12 cellular contexts compared by ENCODE assay signal in the genomic region with DNA sequence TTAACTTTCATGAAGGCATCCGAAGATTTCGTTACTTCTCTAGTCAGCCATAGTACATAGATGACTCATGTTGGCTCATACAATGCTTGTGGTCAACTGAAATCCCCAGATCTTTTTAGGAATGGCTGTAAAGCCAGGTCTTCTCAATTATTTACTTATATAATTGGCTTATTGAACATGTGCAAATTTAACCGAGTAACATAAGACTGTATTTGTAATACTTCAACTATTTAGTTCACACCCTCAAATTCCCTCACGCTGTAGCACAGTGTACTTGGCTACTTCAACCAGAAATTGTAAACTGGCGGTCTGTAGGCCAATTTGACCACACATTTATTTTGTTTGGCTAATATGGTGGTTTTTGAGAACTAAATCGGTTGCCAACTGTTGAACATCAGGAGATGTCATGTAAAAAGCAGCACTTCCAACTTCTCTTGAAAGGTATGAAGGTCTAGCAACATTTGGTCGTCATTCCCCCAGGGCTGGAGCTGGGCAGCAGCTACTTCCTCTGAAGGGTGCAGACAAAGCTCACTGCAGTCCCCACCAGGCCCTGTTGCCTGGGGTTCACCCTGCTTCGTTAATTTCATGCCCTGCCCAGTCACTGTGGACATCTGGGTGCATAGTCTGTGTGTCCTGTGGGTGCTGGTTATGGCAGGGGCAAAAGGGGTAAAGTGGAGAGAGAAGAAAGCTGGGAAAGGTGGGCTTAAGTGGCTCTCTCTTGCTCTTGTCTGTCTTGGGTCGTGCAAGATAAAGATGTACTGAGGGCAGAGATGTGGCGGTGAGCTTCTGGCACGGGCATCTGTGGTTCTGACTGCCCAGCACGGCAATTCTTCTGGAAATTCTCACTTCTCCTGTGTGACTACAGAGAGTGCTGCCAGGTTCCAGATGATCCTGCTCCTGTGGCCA. TPM values are rescaled to one million over a fixed set of nuclear protein-coding genes. Genes with fewer than 3 reads are reported as not detected.
DNase-seq lines count a peak whose midpoint lies in the region; ATAC-seq and TF ChIP-seq lines count a peak whose summit lies in the region.
"Had no signal": no experiment of that assay in that cellular context is flagged by ENCODE, and none has a peak within 500 bp of the region (broad histone marks: within the 10 kb centered on the region; RNA-seq: fewer than 3 reads in every experiment).

No MANE protein-coding gene starts in this region.

- H3T11ph ChIP-seq in H9 (ENCODE audit: low read length) = no peak overlapping the region

- H4K91ac ChIP-seq in H9 (ENCODE audit: insufficient read length, low read depth, low read length) = no peak overlapping the region

- H3K56ac ChIP-seq in H9 (ENCODE audit: insufficient read length, low read depth, low read length) = no peak overlapping the region

- H2BK12ac ChIP-seq in H9 (ENCODE audit: insufficient read length, low read depth, low read length) = no peak overlapping the region

- H3K4ac ChIP-seq in H9 (ENCODE audit: low read depth, low read length) = no peak overlapping the region

- H3K4me1 ChIP-seq in adipocyte (ENCODE audit: control insufficient read depth, insufficient read depth, low read length) = peaks cover 29% of the 10 kb centered on the region
- no peaks in the 10 kb centered on the region for H3K4me1 ChIP-seq in ovary (ENCODE audit: insufficient read depth)
- no peaks in the 10 kb centered on the region for H3K4me1 ChIP-seq in H9 (ENCODE audit: insufficient read depth, low read length)

- no peaks in the 10 kb centered on the region for H3K9me3 ChIP-seq in adipocyte (ENCODE audit: control insufficient read depth, low read length)
- no peaks in the 10 kb centered on the region for H3K9me3 ChIP-seq in ovary
- H3K9me3 ChIP-seq in H9 (ENCODE audit: control insufficient read depth, low read depth, low read length) = no peaks in the 10 kb centered on the region

- H2AK5ac ChIP-seq in H9 (ENCODE audit: insufficient read length, low read length) = no peak overlapping the region

- no peak overlapping the region for H3K4me3 Mint-ChIP-seq in H9
- H3K4me3 Mint-ChIP-seq: stimulated activated naive B cell treated with anti-CD40 and anti-IgM and Interleukin-4, amounts not matched to agents 10 μg/mL and 1 μg/mL and 100 μg/mL, for 72 hours had no signal

- peaks cover 3% of the 10 kb centered on the region for H4K20me1 ChIP-seq in H9 (ENCODE audit: control insufficient read depth, insufficient read depth, insufficient read length)

- no peak overlapping the region for H3K27ac ChIP-seq in ovary
- H3K27ac ChIP-seq in H9 (ENCODE audit: insufficient read length, low read depth, low read length) = no peak overlapping the region
- H3K27ac ChIP-seq: coronary artery had no signal

- H3K79me2 ChIP-seq in H9 (ENCODE audit: insufficient read depth, low read length) = no peaks in the 10 kb centered on the region

- H3K27ac Mint-ChIP-seq in H9 = no peak overlapping the region
- H3K27ac Mint-ChIP-seq: stimulated activated naive B cell treated with anti-CD40 and anti-IgM and Interleukin-4, amounts not matched to agents 10 μg/mL and 1 μg/mL and 100 μg/mL, for 72 hours had no signal

- no peak overlapping the region for H3K4me2 ChIP-seq in H9 (ENCODE audit: insufficient read depth, insufficient read length, low read length)

- WGBS in ovary, 3 donors = 74 to 81% (median 77%) methylated on average over 12 of the region's 12 CpGs
- no CpG with 5 or more reads among the region's 12 CpGs for WGBS in H9 (ENCODE audit: extremely low coverage, insufficient read length, low lambda C conversion rate)

- peaks cover 57% of the 10 kb centered on the region for H3K27me3 Mint-ChIP-seq in H9 (ENCODE audit: low read depth)

- H3K18ac ChIP-seq in H9 (ENCODE audit: insufficient read length, low read depth, low read length) = no peak overlapping the region

- H2AFZ ChIP-seq in H9 (ENCODE audit: low read length) = no peak overlapping the region

- no peak overlapping the region for H3K23ac ChIP-seq in H9 (ENCODE audit: insufficient read length, low read depth, low read length)

- peak; percentile 92 for DNase-seq in AG09319 (ENCODE audit: extremely low read depth, low read depth)
- peak; percentile 83 for DNase-seq in HFF-Myc (ENCODE audit: extremely low read depth, low read depth)
- DNase-seq in adipocyte (ENCODE audit: low read depth) = peak; percentile 93
- peak; percentile 92 for DNase-seq in kidney tubule cell (ENCODE audit: low spot score)
- no peak for DNase-seq in ovary
- no peak for DNase-seq in H9
- DNase-seq in hypothalamus (lab: John Stamatoyannopoulos, UW) = no peak
- DNase-seq: GF-D8; stimulated activated naive B cell treated with anti-CD40 and anti-IgM and Interleukin-4, amounts not matched to agents 10 μg/mL and 1 μg/mL and 100 μg/mL, for 72 hours had no signal

- TF ChIP-seq POLR2A in ovary (IDR thresholded peaks at IDR 0.05) = no peak

- no peak overlapping the region for H3K14ac ChIP-seq in H9 (ENCODE audit: insufficient read depth, low read length)

- H3K36me3 Mint-ChIP-seq in H9 (ENCODE audit: insufficient read depth in 1 of 3, low read depth in 3 of 3) = no peaks in the 10 kb centered on the region; a peak in 1 of 7 replicates

- H3K9me3 Mint-ChIP-seq in H9 = peaks cover 3% of the 10 kb centered on the region in 2 experiments; a peak in 2 of 5 replicates
- H3K9me3 Mint-ChIP-seq: stimulated activated naive B cell treated with anti-CD40 and anti-IgM and Interleukin-4, amounts not matched to agents 10 μg/mL and 1 μg/mL and 100 μg/mL, for 72 hours had no signal

- H2BK5ac ChIP-seq in H9 (ENCODE audit: insufficient read length, low read length) = no peak overlapping the region

- H3K27me3 ChIP-seq in adipocyte (replicated peaks; ENCODE audit: control insufficient read depth, insufficient read depth, low read length) (peaks cover 20% of the 10 kb centered on the region), ovary (no peaks in the 10 kb centered on the region), H9 (ENCODE audit: insufficient read depth, low read length) (peaks cover 24% of the 10 kb centered on the region; the same call in 1 of the 2 replicates)

- peaks cover 11 to 15% of the 10 kb centered on the region in 2 experiments for H3K4me1 Mint-ChIP-seq in H9

- no peak overlapping the region for H2BK20ac ChIP-seq in H9 (ENCODE audit: low read depth, low read length, poor library complexity, severe bottlenecking)

- no peak overlapping the region for H2BK120ac ChIP-seq in H9 (ENCODE audit: low read depth, low read length, poor library complexity, severe bottlenecking)

- H3K36me3 ChIP-seq in adipocyte (ENCODE audit: control insufficient read depth, insufficient read depth, low read length, severe bottlenecking) = no peaks in the 10 kb centered on the region
- no peaks in the 10 kb centered on the region for H3K36me3 ChIP-seq in ovary

- TF ChIP-seq CTCF in AG09319 (IDR thresholded peaks at IDR 0.05; ENCODE audit: low read depth, low read length) (no peak), HFF-Myc (IDR thresholded peaks at IDR 0.05; ENCODE audit: low read depth, low read length, missing control alignments) (no peak), ovary (IDR thresholded peaks at IDR 0.05) (no peak), H9 (conservative IDR thresholded peaks at IDR 0.05) (no peak)

- no peak overlapping the region for H2BK15ac ChIP-seq in H9 (ENCODE audit: low read depth, low read length)

- H3K4me3 ChIP-seq in HFF-Myc (replicated peaks; ENCODE audit: low read depth, low read length) (no peak overlapping the region), adipocyte (ENCODE audit: low read length) (peak overlapping the region; percentile 3), ovary (no peak overlapping the region)
- H3K4me3 ChIP-seq: coronary artery, skin epidermis had no signal

- peaks cover 9% of the 10 kb centered on the region for H3K23me2 ChIP-seq in H9 (ENCODE audit: insufficient read length, low read depth, low read length, poor library complexity, severe bottlenecking)

- no peak overlapping the region for H4K8ac ChIP-seq in H9 (replicated peaks; ENCODE audit: insufficient read length, low read depth, low read length)

- no peak for ATAC-seq in HG03196 (IDR thresholded peaks at IDR 0.05; ENCODE audit: unreplicated experiment)
- ATAC-seq: stimulated activated naive B cell treated with anti-CD40 and anti-IgM and Interleukin-4, amounts not matched to agents 10 μg/mL and 1 μg/mL and 100 μg/mL, for 72 hours had no signal

- H3K9ac ChIP-seq in adipocyte (ENCODE audit: low read length) (peak overlapping the region; percentile 46), H9 (ENCODE audit: extremely low read depth, insufficient read length, low read length) (no peak overlapping the region)

- H3K79me1 ChIP-seq in H9 (ENCODE audit: insufficient read depth, low read depth, low read length, poor library complexity, severe bottlenecking) = no peaks in the 10 kb centered on the region

- intact Hi-C loops in ovary (cut with DNase I) = loop anchor here in 2 of 4 donors (2.0 to 5.0 kb wide), 3 partner anchors 191 to 386 kb away; no protein-coding TSS in a partner anchor

- H4K5ac ChIP-seq in H9 (ENCODE audit: insufficient read length, low read depth, low read length) = no peak overlapping the region

- TF ChIP-seq EP300 in ovary (IDR thresholded peaks at IDR 0.05) = no peak

RNA-seq across cellular contexts. Expression of gene SH3RF3, which starts 3.2 kb away (rescaled TPM):
- total RNA-seq in ovary = 10 to 100 TPM in 1 of 7 donors, 1 to 10 TPM in 6; 2.7 to 10.1 (median 5.2) TPM
- polyA plus RNA-seq in ovary = 1 to 10 TPM; 3.6 to 4.0 TPM
- 0.46 TPM in 2 replicates for total RNA-seq in H9 (2021)

Comparison
In these comparisons a context has a peak if more than half of its experiments do, and no peak if none do; other contexts are left out.
1. DNase-seq: peak in AG09319 (single experiment), HFF-Myc (single experiment), adipocyte (single experiment) and kidney tubule cell (single experiment); none in ovary (0 of 5), H9 (single experiment) and hypothalamus (0 of 51).